Comparison of ENCODE assay signal across 38 cellular contexts in the genomic region with DNA sequence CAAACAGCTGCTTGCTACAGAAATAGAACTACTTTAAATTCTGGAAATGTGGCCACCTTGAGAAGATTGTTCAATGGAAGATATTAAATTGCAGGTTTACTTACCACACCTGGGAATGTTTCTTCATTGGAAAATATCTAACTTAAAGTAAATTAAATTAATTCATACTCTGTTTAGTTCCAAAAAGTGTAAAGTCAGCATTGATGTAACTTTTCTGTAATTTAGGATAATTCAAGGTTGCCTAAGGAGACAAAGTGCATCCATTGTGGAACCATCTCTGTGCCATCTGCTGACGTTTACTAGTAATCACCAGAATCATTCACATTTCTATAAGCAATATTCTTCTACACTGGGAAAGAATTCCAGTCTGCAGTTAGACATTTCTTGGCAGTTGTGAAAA. TPM values are rescaled to one million over a fixed set of nuclear protein-coding genes. Genes with fewer than 3 reads are reported as not detected.
"Had no signal": no experiment of that assay in that cellular context is flagged by ENCODE, and none has a peak within 500 bp of the region (broad histone marks: within the 10 kb centered on the region; RNA-seq: fewer than 3 reads in every experiment).

No MANE protein-coding gene starts in this region.

- DNase-seq: MG63, MM.1S, NCI-H1048, NCI-H1092, NCI-H1092 treated with DMSO at 0.1 percent for 48 hours, NCI-H1105, NCI-H1105 treated with DMSO at 0.1 percent for 48 hours, NCI-H1417, NCI-H1417 treated with DMSO at 0.1 percent for 48 hours, NCI-H1436, NCI-H1436 treated with DMSO at 0.1 percent for 48 hours, NCI-H146, NCI-H1694, NCI-H1694 treated with DMSO at 0.1 percent for 48 hours, NCI-H187, NCI-H187 treated with DMSO at 0.1 percent for 48 hours, NCI-H1930, NCI-H2029, NCI-H2029 treated with DMSO at 0.1 percent for 48 hours, NCI-H2081, NCI-H2081 treated with DMSO at 0.1 percent for 48 hours, NCI-H2107, NCI-H2171, NCI-H2171 treated with DMSO at 0.1 percent for 48 hours, NCI-H2227 treated with DMSO at 0.1 percent for 48 hours, NCI-H226, NCI-H345, NCI-H446, NCI-H446 treated with DMSO at 0.1 percent for 48 hours, NCI-H510A, NCI-H510A treated with DMSO at 0.1 percent for 48 hours, NCI-H524, NCI-H524 treated with DMSO at 0.1 percent for 48 hours, NCI-H526, NCI-H526 treated with DMSO at 0.1 percent for 48 hours had no signal

- H3K36me3 ChIP-seq: MG63 had no signal

- H3K27me3 ChIP-seq: MG63 had no signal

- H3K9me3 ChIP-seq: MG63 had no signal

- H3K4me3 ChIP-seq: MG63 had no signal

RNA-seq across cellular contexts. Expression of a gene that starts 53.0 kb away (rescaled TPM):
- total RNA-seq: M059J, MCF 10A, NCI-H460 had no signal
